Comparison of ENCODE assay signal across 7 cellular contexts in the genomic region with DNA sequence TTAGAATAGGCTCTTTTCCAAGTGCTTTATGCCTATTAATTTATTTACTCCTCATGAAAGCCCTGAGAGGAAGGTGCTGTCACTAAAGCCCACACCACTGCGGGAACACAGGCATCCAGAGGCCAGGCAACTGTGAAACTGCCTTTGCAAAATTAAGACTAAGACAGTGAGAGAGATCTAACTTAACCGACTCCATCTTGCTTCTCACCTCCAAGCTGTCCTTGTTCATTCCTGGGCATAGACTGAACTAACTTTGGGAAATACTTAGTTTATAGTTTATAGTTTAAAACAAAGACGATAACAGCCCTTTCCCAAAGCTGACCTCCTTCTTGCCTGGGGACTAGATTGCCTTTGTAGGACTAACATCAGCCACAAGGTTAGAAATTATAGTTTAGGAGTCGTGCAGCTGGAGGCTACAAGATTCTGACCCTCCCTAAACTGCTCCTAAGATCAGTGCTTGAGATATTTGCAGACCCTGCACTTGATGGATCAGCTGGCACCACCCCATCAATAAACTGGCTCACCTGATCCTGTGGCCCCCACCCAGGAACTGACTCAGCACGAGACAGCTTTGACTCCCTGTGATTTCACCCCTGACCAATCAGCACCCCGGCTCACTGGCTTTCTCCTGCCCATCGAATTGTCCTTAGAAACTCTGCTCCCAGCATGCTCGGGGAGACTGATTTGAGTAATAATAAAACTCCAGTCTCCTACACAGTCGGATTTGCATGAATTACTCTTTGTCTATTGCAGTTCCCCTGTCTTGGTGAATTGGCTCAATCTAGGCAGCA.
DNase-seq lines count a peak whose midpoint lies in the region; ATAC-seq, FAIRE-seq and TF ChIP-seq lines count a peak whose summit lies in the region.
"Not testable (repeated sequence)": the region's sequence is repeated elsewhere in the genome, so short reads cannot be mapped to it uniquely, and the experiment has no call there.

No MANE protein-coding gene starts in this region.

- not testable (repeated sequence) for H3K9ac ChIP-seq in BLaER1 treated with 17β-estradiol and CSF1 and Interleukin-3, amounts not matched to agents 10 nM and 100 nM; HCT116 (ENCODE audit: low read length); parathyroid adenoma

- H4K20me1 ChIP-seq in BLaER1 treated with 17β-estradiol and CSF1 and Interleukin-3, amounts not matched to agents 10 nM and 100 nM; HCT116 (ENCODE audit: insufficient read depth): not testable (repeated sequence)

- not testable (repeated sequence) for H3K79me2 ChIP-seq in HCT116 (ENCODE audit: insufficient read depth, low read length); parathyroid adenoma

- BruUV-seq in HCT116 (replicated peaks; lab: Mats Ljungman, UMichigan), result not testable (repeated sequence)

- ATAC-seq in HCT116 (peak; percentile 63), RWPE2 (ENCODE audit: low read depth) (0 out of 3 replicates have a peak, but pooled peaks have one; percentile 27)

- TF ChIP-seq RAD21 in HCT116 (IDR thresholded peaks at IDR 0.05; ENCODE audit: low read depth), result not testable (repeated sequence)

- not testable (repeated sequence) for TF ChIP-seq POLR2A in HCT116 (IDR thresholded peaks at IDR 0.05; ENCODE audit: borderline replicate concordance, extremely low read depth, insufficient read depth, insufficient read length)

- not testable (repeated sequence) for FAIRE-seq in bronchial epithelial cell (lab: Jason Lieb, UNC)

- POLR2A ChIA-PET in HCT116 (lab: Charles Lee), result interaction anchor here (2.2 kb wide), 1 partner anchor 50 kb away, joined by 15 read pairs; no protein-coding TSS in a partner anchor

- H3K9me3 ChIP-seq in BLaER1 treated with 17β-estradiol and CSF1 and Interleukin-3, amounts not matched to agents 10 nM and 100 nM (replicated peaks in 1 of 11), result peaks cover 0 to 11% (median 7%) of the 10 kb centered on the region in 11 experiments; a peak in 8 of 22 replicates
- H3K9me3 ChIP-seq in HCT116 (ENCODE audit: control insufficient read depth in 1 of 2, insufficient read depth in 1 of 2, low read depth in 1 of 2, low read length in 2 of 2); RWPE2 (ENCODE audit: severe bottlenecking); parathyroid adenoma (ENCODE audit: control insufficient read depth, low read length): not testable (repeated sequence)

- not testable (repeated sequence) for H2AFZ ChIP-seq in HCT116 (ENCODE audit: low read depth, low read length, poor library complexity, severe bottlenecking)
- peak overlapping the region; percentile 48 for H2AFZ ChIP-seq in parathyroid adenoma

- H3K4me2 ChIP-seq in BLaER1 treated with 17β-estradiol and CSF1 and Interleukin-3, amounts not matched to agents 10 nM and 100 nM, result peak overlapping the region; percentile 20 to 72 (median 50); a peak in 16 of 22 replicates
- H3K4me2 ChIP-seq in HCT116 (ENCODE audit: low read length), result peak overlapping the region; percentile 46
- not testable (repeated sequence) for H3K4me2 ChIP-seq in parathyroid adenoma (ENCODE audit: low read length)

- CTCF ChIA-PET in HCT116 (lab: Charles Lee), result not testable (repeated sequence)

- not testable (repeated sequence) for DNase-seq in HCT116 (ENCODE audit: low read depth, low spot score); RWPE2 (ENCODE audit: low spot score)
- DNase-seq in NCI-H69 (lab: John Stamatoyannopoulos, UW) (peak; percentile 19), bronchial epithelial cell (ENCODE audit: low read depth) (peak; percentile 26), islet precursor cell (peak; percentile 62)

- not testable (repeated sequence) for H3K36me3 ChIP-seq in BLaER1 treated with 17β-estradiol and CSF1 and Interleukin-3, amounts not matched to agents 10 nM and 100 nM; HCT116 (ENCODE audit: control insufficient read depth in 1 of 2, insufficient read depth in 2 of 2, low read length in 2 of 2); RWPE2 (ENCODE audit: low read depth); bronchial epithelial cell (ENCODE audit: control insufficient read depth, insufficient read depth, low read length); parathyroid adenoma (ENCODE audit: control insufficient read depth, insufficient read depth, low read length)

- H3K27me3 ChIP-seq in BLaER1 treated with 17β-estradiol and CSF1 and Interleukin-3, amounts not matched to agents 10 nM and 100 nM; HCT116 (ENCODE audit: insufficient read depth, low read length); RWPE2 (ENCODE audit: insufficient read depth, poor library complexity, severe bottlenecking); bronchial epithelial cell (ENCODE audit: control insufficient read depth, insufficient read depth, low read length); parathyroid adenoma (ENCODE audit: control insufficient read depth, insufficient read depth, low read length): not testable (repeated sequence)

- not testable (repeated sequence) for H3K9me2 ChIP-seq in HCT116 (ENCODE audit: insufficient read depth)

- RAD21 ChIA-PET in HCT116 (lab: Charles Lee; ENCODE audit: low non-redundant PET in 1 of 2, low total read pairs in 2 of 2, uncharacterized antibody in 2 of 2, unreplicated experiment in 2 of 2), result interaction anchor here in 1 of 2 experiments (0.9 to 1.1 kb wide), 2 partner anchors 51 to 127 kb away, joined by 4 read pairs; no protein-coding TSS in a partner anchor

- TF ChIP-seq CTCF in HCT116 (IDR thresholded peaks at IDR 0.05 in 2 of 3, conservative IDR thresholded peaks at IDR 0.05 in 1 of 3; ENCODE audit: borderline replicate concordance in 1 of 3, insufficient read depth in 1 of 3, low read depth in 2 of 3, low read length in 2 of 3); RWPE2 (IDR thresholded peaks at IDR 0.05; ENCODE audit: poor library complexity, severe bottlenecking); bronchial epithelial cell (IDR thresholded peaks at IDR 0.05; ENCODE audit: insufficient read depth, low read length, severe bottlenecking); parathyroid adenoma (IDR thresholded peaks at IDR 0.05): not testable (repeated sequence)

- peaks cover 21 to 39% (median 33%) of the 10 kb centered on the region in 10 experiments for H3K4me1 ChIP-seq in BLaER1 treated with 17β-estradiol and CSF1 and Interleukin-3, amounts not matched to agents 10 nM and 100 nM
- H3K4me1 ChIP-seq in HCT116 (ENCODE audit: control insufficient read depth in 1 of 2, insufficient read depth in 2 of 2, low read length in 2 of 2) (peaks cover 23 to 51% of the 10 kb centered on the region in 2 experiments), RWPE2 (ENCODE audit: insufficient read depth, poor library complexity, severe bottlenecking) (peaks cover 11% of the 10 kb centered on the region), parathyroid adenoma (peaks cover 17% of the 10 kb centered on the region)

- peak overlapping the region in 3 of 11 experiments; percentile 17 to 41 (median 21); a peak in 4 of 22 replicates for H3K27ac ChIP-seq in BLaER1 treated with 17β-estradiol and CSF1 and Interleukin-3, amounts not matched to agents 10 nM and 100 nM
- H3K27ac ChIP-seq in HCT116 (ENCODE audit: low read depth, low read length); parathyroid adenoma: not testable (repeated sequence)
- H3K27ac ChIP-seq in RWPE2 (ENCODE audit: poor library complexity, severe bottlenecking), result peak overlapping the region; percentile 7

- intact Hi-C loops in HCT116 (cut with micrococcal nuclease), result loop anchor here (5.0 kb wide), 1 partner anchor 113 kb away; no protein-coding TSS in a partner anchor

- H3K4me3 ChIP-seq in BLaER1 treated with 17β-estradiol and CSF1 and Interleukin-3, amounts not matched to agents 10 nM and 100 nM; HCT116 (replicated peaks in 1 of 2; ENCODE audit: low read depth in 1 of 2, low read length in 2 of 2); RWPE2 (ENCODE audit: severe bottlenecking); bronchial epithelial cell (ENCODE audit: low read depth, low read length); parathyroid adenoma (ENCODE audit: low read depth, low read length): not testable (repeated sequence)

TF ChIP-seq in HCT116, 20 proteins besides CTCF, POLR2A, EP300 and RAD21:
- TF ChIP-seq FOSL1 (IDR thresholded peaks at IDR 0.05; ENCODE audit: low read depth) (peak; percentile 38; the same call in 1 of the 2 replicates), SP1 (IDR thresholded peaks at IDR 0.05; ENCODE audit: low read depth) (peak; percentile 33; the same call in 1 of the 2 replicates), CBX3 (IDR thresholded peaks at IDR 0.05; ENCODE audit: low read depth) (peak; percentile 51; the same call in 1 of the 2 replicates), JUND (IDR thresholded peaks at IDR 0.05) (peak; percentile 36; the same call in 1 of the 2 replicates)
